Comparison of ENCODE assay signal across 8 cellular contexts in the genomic region with DNA sequence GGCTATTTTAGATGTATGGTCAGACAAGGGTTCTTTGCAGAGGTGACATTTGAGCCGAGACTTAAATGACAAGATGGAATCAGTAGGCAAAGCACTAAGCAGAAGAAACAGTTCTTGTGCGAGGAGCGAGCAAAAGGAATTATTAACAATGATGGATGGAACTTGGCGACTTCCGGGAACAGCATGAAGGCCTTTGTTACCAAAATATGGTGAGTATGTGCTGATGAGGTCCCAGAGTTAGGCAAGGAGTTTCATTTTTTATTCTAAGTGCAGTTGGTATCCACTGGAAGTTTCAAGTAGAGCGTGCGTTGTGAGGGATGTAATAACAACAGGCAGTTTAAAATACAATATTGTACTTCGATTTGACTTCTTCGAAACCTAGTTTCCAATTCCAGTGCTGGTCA. TPM values are rescaled to one million over a fixed set of nuclear protein-coding genes. Genes with fewer than 3 reads are reported as not detected.
DNase-seq lines count a peak whose midpoint lies in the region; ATAC-seq, FAIRE-seq and TF ChIP-seq lines count a peak whose summit lies in the region.

No MANE protein-coding gene starts in this region.

- H3K27me3 ChIP-seq in SJSA1 (replicated peaks) = no peaks in the 10 kb centered on the region
- no peaks in the 10 kb centered on the region for H3K27me3 ChIP-seq in ovary

- intact Hi-C loops in ovary (cut with DNase I) = no loop called here

- peak overlapping the region; percentile 90 for H3K27ac ChIP-seq in SJSA1
- peak overlapping the region; percentile 86 to 97 for H3K27ac ChIP-seq in ovary

- H3K9me3 ChIP-seq in SJSA1 (replicated peaks) (no peaks in the 10 kb centered on the region), ovary (no peaks in the 10 kb centered on the region)

- WGBS in ovary, 3 donors = 1 to 2% (median 1%) methylated on average over 9 of the region's 9 CpGs

- H3K36me3 ChIP-seq in SJSA1 = no peaks in the 10 kb centered on the region
- no peaks in the 10 kb centered on the region for H3K36me3 ChIP-seq in ovary

- peak; percentile 94 for FAIRE-seq in GM19239 (lab: Jason Lieb, UNC)

- H3K4me3 ChIP-seq in SJSA1 (peak overlapping the region; percentile 62), epithelial cell of proximal tubule (ENCODE audit: low read depth, low read length) (peak overlapping the region; percentile 72), ovary (peak overlapping the region; percentile 67)

- no peak for ATAC-seq in HG02588 (IDR thresholded peaks at IDR 0.05; ENCODE audit: unreplicated experiment)

- peak; percentile 6 for DNase-seq in AG08395 (ENCODE audit: low spot score)
- DNase-seq in GM19239 (ENCODE audit: insufficient read length, low spot score) = no peak
- DNase-seq in SJSA1 (ENCODE audit: low read depth in 1 of 2, low spot score in 2 of 2) = no peak
- DNase-seq in epithelial cell of proximal tubule (ENCODE audit: low read depth) = no peak
- peak in 1 of 5 donors; percentile 21 for DNase-seq in ovary
- DNase-seq in NK-92 treated with Interleukin-12 subunit alpha and Interleukin-12 subunit beta, amount 100 ng/mL, for 24 hours (lab: John Stamatoyannopoulos, UW) = no peak
- no peak for DNase-seq in GM13976 (ENCODE audit: low spot score)

- no peak for TF ChIP-seq EP300 in ovary (IDR thresholded peaks at IDR 0.05)

- no peak for TF ChIP-seq POLR2A in ovary (IDR thresholded peaks at IDR 0.05)

- TF ChIP-seq CTCF in epithelial cell of proximal tubule (conservative IDR thresholded peaks at IDR 0.05; ENCODE audit: low read depth, low read length) (no peak), ovary (IDR thresholded peaks at IDR 0.05) (no peak), GM13976 (IDR thresholded peaks at IDR 0.05; ENCODE audit: borderline replicate concordance, control extremely low read depth, extremely low read depth, insufficient read depth, missing control alignments) (no peak)

- in situ Hi-C loops in GM13976 (cut with MboI; ENCODE audit: low sequenced_read_pairs, unreplicated experiment) = no loop called here

- peaks cover 20% of the 10 kb centered on the region for H3K4me1 ChIP-seq in SJSA1 (replicated peaks)
- no peaks in the 10 kb centered on the region for H3K4me1 ChIP-seq in ovary (ENCODE audit: insufficient read depth)

RNA-seq across cellular contexts. Expression of gene LNPEP, which starts 1.6 kb away (rescaled TPM):
- total RNA-seq in SJSA1 (2014; rRNA removed; shearing (Covaris generic)) = 16.0 and 23.7 TPM in 2 replicates
- total RNA-seq in epithelial cell of proximal tubule = 16.1 and 21.4 TPM in 2 replicates
- total RNA-seq in ovary = 10 to 100 TPM; 22.1 to 45.5 (median 34.5) TPM
- polyA plus RNA-seq in ovary = 10 to 100 TPM in 1 of 2 donors, 1 to 10 TPM in 1; 7.6 to 14.2 TPM

RNA-seq across cellular contexts. Expression of gene ERAP2, which starts 58.0 kb away (rescaled TPM):
- 25.1 and 33.1 TPM in 2 replicates for total RNA-seq in SJSA1 (2014; rRNA removed; shearing (Covaris generic))
- 28.0 and 45.6 TPM in 2 replicates for total RNA-seq in epithelial cell of proximal tubule
- total RNA-seq in ovary = 10 to 100 TPM in 6 of 7 donors, 1 to 10 TPM in 1; 5.2 to 22.0 (median 15.9) TPM
- 10 to 100 TPM in 1 of 2 donors, 1 to 10 TPM in 1; 1.3 to 19.2 TPM for polyA plus RNA-seq in ovary
